27 cellular contexts compared by ENCODE assay signal in the genomic region with DNA sequence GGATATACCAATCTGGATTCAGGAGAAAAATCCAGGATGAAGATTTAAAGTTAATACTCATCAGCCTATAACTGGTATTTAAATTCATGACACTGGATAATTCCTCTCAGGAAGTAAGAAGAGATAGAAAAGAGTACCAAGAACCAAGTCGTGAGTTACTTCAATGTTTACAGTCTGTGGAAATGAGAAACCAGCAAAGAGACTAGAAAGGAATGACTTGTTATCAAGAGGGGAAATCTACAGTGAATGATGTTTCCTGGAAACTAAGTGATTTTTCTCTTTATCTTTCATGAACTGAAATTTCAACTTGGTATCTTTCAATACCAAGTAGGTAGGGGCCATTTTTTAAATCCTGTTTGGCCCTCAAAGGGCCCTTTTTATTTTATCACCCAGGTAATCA.
DNase-seq lines count a peak whose midpoint lies in the region; ATAC-seq and TF ChIP-seq lines count a peak whose summit lies in the region.
"Had no signal": no experiment of that assay in that cellular context is flagged by ENCODE, and none has a peak within 500 bp of the region (broad histone marks: within the 10 kb centered on the region; RNA-seq: fewer than 3 reads in every experiment).

No MANE protein-coding gene starts in this region.

- no peaks in the 10 kb centered on the region for H3K9me3 Mint-ChIP-seq in activated CD4-positive, alpha-beta T cell treated with anti-CD3 and anti-CD28 coated beads for 36 hours (ENCODE audit: low read depth)
- no peaks in the 10 kb centered on the region for H3K9me3 Mint-ChIP-seq in CD8-positive, alpha-beta T cell
- no peaks in the 10 kb centered on the region for H3K9me3 Mint-ChIP-seq in activated T-helper 17 cell treated with anti-CD3 and anti-CD28 coated beads, Interleukin-2, amount 50 U/mL, for 72 hours
- peaks cover 0 to 4% (median 0%) of the 10 kb centered on the region in 11 donors for H3K9me3 Mint-ChIP-seq in naive thymus-derived CD4-positive, alpha-beta T cell
- H3K9me3 Mint-ChIP-seq: naive B cell had no signal

- no peak overlapping the region for H3K27ac ChIP-seq in CD8-positive, alpha-beta T cell (ENCODE audit: low read depth, low read length)
- H3K27ac ChIP-seq in naive thymus-derived CD4-positive, alpha-beta T cell (ENCODE audit: low read depth, low read length), result no peak overlapping the region
- H3K27ac ChIP-seq: SJCRH30, thyroid gland, vagina had no signal

- H3K4me1 Mint-ChIP-seq in activated CD4-positive, alpha-beta T cell treated with anti-CD3 and anti-CD28 coated beads for 36 hours, result peaks cover 31% of the 10 kb centered on the region
- peaks cover 31% of the 10 kb centered on the region for H3K4me1 Mint-ChIP-seq in CD8-positive, alpha-beta T cell (ENCODE audit: low read depth)
- peaks cover 7% of the 10 kb centered on the region for H3K4me1 Mint-ChIP-seq in activated T-helper 17 cell treated with anti-CD3 and anti-CD28 coated beads, Interleukin-2, amount 50 U/mL, for 72 hours
- peaks cover 14 to 50% (median 39%) of the 10 kb centered on the region in 7 donors for H3K4me1 Mint-ChIP-seq in naive thymus-derived CD4-positive, alpha-beta T cell
- H3K4me1 Mint-ChIP-seq: mesothelial cell of epicardium had no signal

- peaks cover 4% of the 10 kb centered on the region for H3K36me3 Mint-ChIP-seq in activated CD4-positive, alpha-beta T cell treated with anti-CD3 and anti-CD28 coated beads for 36 hours (ENCODE audit: low read depth)
- H3K36me3 Mint-ChIP-seq in CD8-positive, alpha-beta T cell, result no peaks in the 10 kb centered on the region
- no peaks in the 10 kb centered on the region for H3K36me3 Mint-ChIP-seq in activated T-helper 17 cell treated with anti-CD3 and anti-CD28 coated beads, Interleukin-2, amount 50 U/mL, for 72 hours (ENCODE audit: low read depth)
- H3K36me3 Mint-ChIP-seq in naive thymus-derived CD4-positive, alpha-beta T cell, result peaks cover 0 to 7% (median 0%) of the 10 kb centered on the region in 5 donors
- H3K36me3 Mint-ChIP-seq: mesothelial cell of epicardium, naive B cell had no signal

- H3K27ac Mint-ChIP-seq in activated CD4-positive, alpha-beta T cell treated with anti-CD3 and anti-CD28 coated beads for 36 hours, result peak overlapping the region; percentile 37
- H3K27ac Mint-ChIP-seq in CD8-positive, alpha-beta T cell, result peak overlapping the region; percentile 66
- peak overlapping the region; percentile 34 for H3K27ac Mint-ChIP-seq in activated T-helper 17 cell treated with anti-CD3 and anti-CD28 coated beads, Interleukin-2, amount 50 U/mL, for 72 hours
- H3K27ac Mint-ChIP-seq in naive thymus-derived CD4-positive, alpha-beta T cell, result peak overlapping the region; percentile 24 to 88 (median 55)
- H3K27ac Mint-ChIP-seq: activated CD8-positive, alpha-beta memory T cell treated with anti-CD3 and anti-CD28 coated beads, Interleukin-2, amount 10 ng/mL, durations not matched to agents 7 days and 5 days; mesothelial cell of epicardium had no signal

- H3K4me3 Mint-ChIP-seq in activated CD4-positive, alpha-beta T cell treated with anti-CD3 and anti-CD28 coated beads for 36 hours, result no peak overlapping the region
- no peak overlapping the region for H3K4me3 Mint-ChIP-seq in CD8-positive, alpha-beta T cell
- H3K4me3 Mint-ChIP-seq in activated T-helper 17 cell treated with anti-CD3 and anti-CD28 coated beads, Interleukin-2, amount 50 U/mL, for 72 hours, result peak overlapping the region; percentile 26
- peak overlapping the region in 7 of 10 donors; percentile 1 to 60 (median 46) for H3K4me3 Mint-ChIP-seq in naive thymus-derived CD4-positive, alpha-beta T cell
- H3K4me3 Mint-ChIP-seq: activated CD8-positive, alpha-beta memory T cell treated with anti-CD3 and anti-CD28 coated beads, Interleukin-2, amount 10 ng/mL, durations not matched to agents 7 days and 5 days; mesothelial cell of epicardium; naive B cell had no signal

- peaks cover 26% of the 10 kb centered on the region for H3K4me1 ChIP-seq in CD8-positive, alpha-beta T cell (ENCODE audit: insufficient read depth, low read length)
- H3K4me1 ChIP-seq in naive thymus-derived CD4-positive, alpha-beta T cell (ENCODE audit: control insufficient read depth in 2 of 2, insufficient read depth in 2 of 2, low read length in 2 of 2), result peaks cover 0 to 28% of the 10 kb centered on the region in 2 donors
- H3K4me1 ChIP-seq: SJCRH30, thyroid gland, vagina had no signal

- no peaks in the 10 kb centered on the region for H3K36me3 ChIP-seq in CD8-positive, alpha-beta T cell (ENCODE audit: insufficient read depth, low read length)
- H3K36me3 ChIP-seq in naive thymus-derived CD4-positive, alpha-beta T cell (ENCODE audit: control insufficient read depth in 2 of 3, insufficient read depth in 3 of 3, low read length in 3 of 3), result no peaks in the 10 kb centered on the region
- H3K36me3 ChIP-seq: SJCRH30, thyroid gland, vagina had no signal

- no peak for TF ChIP-seq CTCF in CD8-positive, alpha-beta T cell (IDR thresholded peaks at IDR 0.05)

- no peaks in the 10 kb centered on the region for H3K9me3 ChIP-seq in CD8-positive, alpha-beta T cell (ENCODE audit: low read length)
- H3K9me3 ChIP-seq in naive thymus-derived CD4-positive, alpha-beta T cell (ENCODE audit: control insufficient read depth in 2 of 3, low read length in 3 of 3), result no peaks in the 10 kb centered on the region
- H3K9me3 ChIP-seq: SJCRH30, thyroid gland, vagina had no signal

- H3K27me3 Mint-ChIP-seq in activated CD4-positive, alpha-beta T cell treated with anti-CD3 and anti-CD28 coated beads for 36 hours, result no peaks in the 10 kb centered on the region
- no peaks in the 10 kb centered on the region for H3K27me3 Mint-ChIP-seq in CD8-positive, alpha-beta T cell (ENCODE audit: low read depth)
- no peaks in the 10 kb centered on the region for H3K27me3 Mint-ChIP-seq in activated T-helper 17 cell treated with anti-CD3 and anti-CD28 coated beads, Interleukin-2, amount 50 U/mL, for 72 hours
- H3K27me3 Mint-ChIP-seq in naive thymus-derived CD4-positive, alpha-beta T cell, result no peaks in the 10 kb centered on the region
- H3K27me3 Mint-ChIP-seq: activated CD8-positive, alpha-beta memory T cell treated with anti-CD3 and anti-CD28 coated beads, Interleukin-2, amount 10 ng/mL, durations not matched to agents 7 days and 5 days; naive B cell had no signal

- CTCF ChIA-PET in activated CD4-positive, alpha-beta T cell treated with anti-CD3 and anti-CD28 coated beads for 36 hours (lab: Charles Lee), result no interaction called here
- CTCF ChIA-PET in CD8-positive, alpha-beta T cell (lab: Charles Lee), result no interaction called here
- CTCF ChIA-PET in naive thymus-derived CD4-positive, alpha-beta T cell (lab: Charles Lee), result no interaction called here

- no peaks in the 10 kb centered on the region for H3K27me3 ChIP-seq in CD8-positive, alpha-beta T cell (ENCODE audit: insufficient read depth, low read length)
- no peaks in the 10 kb centered on the region for H3K27me3 ChIP-seq in naive thymus-derived CD4-positive, alpha-beta T cell (ENCODE audit: control insufficient read depth in 2 of 2, insufficient read depth in 2 of 2, low read length in 2 of 2)
- H3K27me3 ChIP-seq: SJCRH30, thyroid gland, vagina had no signal

- POLR2A ChIA-PET in activated CD4-positive, alpha-beta T cell treated with anti-CD3 and anti-CD28 coated beads for 36 hours (lab: Charles Lee), result no interaction called here
- POLR2A ChIA-PET in CD8-positive, alpha-beta T cell (lab: Charles Lee), result no interaction called here
- POLR2A ChIA-PET in naive thymus-derived CD4-positive, alpha-beta T cell (lab: Charles Lee), result no interaction called here

- ATAC-seq in activated CD4-positive, alpha-beta T cell treated with anti-CD3 and anti-CD28 coated beads for 36 hours, result peak; percentile 65
- ATAC-seq in CD8-positive, alpha-beta T cell, result no peak
- ATAC-seq in activated T-helper 17 cell treated with anti-CD3 and anti-CD28 coated beads, Interleukin-2, amount 50 U/mL, for 72 hours (replicated peaks), result peak; percentile 84
- ATAC-seq in naive thymus-derived CD4-positive, alpha-beta T cell, result no peak
- ATAC-seq in HG03159 (IDR thresholded peaks at IDR 0.05; ENCODE audit: unreplicated experiment), result no peak
- ATAC-seq: activated CD8-positive, alpha-beta memory T cell treated with anti-CD3 and anti-CD28 coated beads, Interleukin-2, amount 10 ng/mL, durations not matched to agents 7 days and 5 days had no signal

- DNase-seq in activated CD4-positive, alpha-beta T cell treated with anti-CD3 and anti-CD28 coated beads for 36 hours, result no peak
- no peak for DNase-seq in activated CD4-positive, alpha-beta T cell treated with anti-CD3 and anti-CD28 coated beads for 1 hour
- DNase-seq in CD8-positive, alpha-beta T cell, result no peak
- peak in 6 of 9 donors; percentile 5 to 39 (median 14) for DNase-seq in naive thymus-derived CD4-positive, alpha-beta T cell
- DNase-seq in AML-193 (lab: John Stamatoyannopoulos, UW) (no peak), NCI-H1930 (lab: John Stamatoyannopoulos, UW) (no peak)
- DNase-seq: activated CD8-positive, alpha-beta memory T cell treated with anti-CD3 and anti-CD28 coated beads, Interleukin-2, amount 10 ng/mL, durations not matched to agents 7 days and 5 days; activated effector memory CD4-positive, alpha-beta T cell treated with Interleukin-2 at 50 U/mL for 16 hours; COR-L47; DMS79; effector CD4-positive, alpha-beta T cell; H7; head of caudate nucleus; IMR-90; kidney; naive B cell; NCI-H1092; NCI-H2029 treated with DMSO at 0.1 percent for 48 hours; NCI-H526 treated with DMSO at 0.1 percent for 48 hours; SJCRH30; stimulated activated CD4-positive, alpha-beta T cell treated with anti-CD3 and anti-CD28 coated beads, Interleukin-15, amount 100 ng/mL, for 24 hours; stimulated activated naive CD4-positive, alpha-beta T cell treated with Interleukin-2 at 50 U/mL for 16 hours; thyroid gland had no signal

- intact Hi-C loops in activated CD4-positive, alpha-beta T cell treated with anti-CD3 and anti-CD28 coated beads for 36 hours (cut with DNase I, micrococcal nuclease), result loop anchor here in 1 of 2 experiments (1.0 to 10.0 kb wide), 3 partner anchors 99 to 322 kb away; no protein-coding TSS in a partner anchor
- intact Hi-C loops in CD8-positive, alpha-beta T cell (cut with DNase I, micrococcal nuclease), result no loop called here
- intact Hi-C loops in naive thymus-derived CD4-positive, alpha-beta T cell (cut with micrococcal nuclease), result loop anchor here in 1 of 2 donors (1.0 kb wide), 1 partner anchor 99 kb away; no protein-coding TSS in a partner anchor

- H3K4me3 ChIP-seq in CD8-positive, alpha-beta T cell (ENCODE audit: low read depth, low read length), result no peak overlapping the region
- H3K4me3 ChIP-seq in naive thymus-derived CD4-positive, alpha-beta T cell (ENCODE audit: low read length), result no peak overlapping the region
- H3K4me3 ChIP-seq: SJCRH30, thyroid gland, vagina had no signal

Comparison
In these comparisons a context has a peak if more than half of its experiments do, and no peak if none do; other contexts are left out.
1. ATAC-seq: peak in activated CD4-positive, alpha-beta T cell treated with anti-CD3 and anti-CD28 coated beads for 36 hours (single experiment) and activated T-helper 17 cell treated with anti-CD3 and anti-CD28 coated beads, Interleukin-2, amount 50 U/mL, for 72 hours (single experiment); none in CD8-positive, alpha-beta T cell (single experiment), naive thymus-derived CD4-positive, alpha-beta T cell (single experiment) and HG03159 (single experiment).
2. DNase-seq: peak in naive thymus-derived CD4-positive, alpha-beta T cell (6 of 9); none in activated CD4-positive, alpha-beta T cell treated with anti-CD3 and anti-CD28 coated beads for 36 hours (single experiment), activated CD4-positive, alpha-beta T cell treated with anti-CD3 and anti-CD28 coated beads for 1 hour (single experiment), CD8-positive, alpha-beta T cell (0 of 7), AML-193 (0 of 2) and NCI-H1930 (0 of 2).
3. H3K4me3 Mint-ChIP-seq: peak in activated T-helper 17 cell treated with anti-CD3 and anti-CD28 coated beads, Interleukin-2, amount 50 U/mL, for 72 hours (single experiment) and naive thymus-derived CD4-positive, alpha-beta T cell (7 of 10); none in activated CD4-positive, alpha-beta T cell treated with anti-CD3 and anti-CD28 coated beads for 36 hours (single experiment) and CD8-positive, alpha-beta T cell (single experiment).
4. Peak in every context shown above with its lines, with median percentiles within 50 percentile points of each other: H3K27ac Mint-ChIP-seq.